8 cellular contexts compared by ENCODE assay signal in the genomic region with DNA sequence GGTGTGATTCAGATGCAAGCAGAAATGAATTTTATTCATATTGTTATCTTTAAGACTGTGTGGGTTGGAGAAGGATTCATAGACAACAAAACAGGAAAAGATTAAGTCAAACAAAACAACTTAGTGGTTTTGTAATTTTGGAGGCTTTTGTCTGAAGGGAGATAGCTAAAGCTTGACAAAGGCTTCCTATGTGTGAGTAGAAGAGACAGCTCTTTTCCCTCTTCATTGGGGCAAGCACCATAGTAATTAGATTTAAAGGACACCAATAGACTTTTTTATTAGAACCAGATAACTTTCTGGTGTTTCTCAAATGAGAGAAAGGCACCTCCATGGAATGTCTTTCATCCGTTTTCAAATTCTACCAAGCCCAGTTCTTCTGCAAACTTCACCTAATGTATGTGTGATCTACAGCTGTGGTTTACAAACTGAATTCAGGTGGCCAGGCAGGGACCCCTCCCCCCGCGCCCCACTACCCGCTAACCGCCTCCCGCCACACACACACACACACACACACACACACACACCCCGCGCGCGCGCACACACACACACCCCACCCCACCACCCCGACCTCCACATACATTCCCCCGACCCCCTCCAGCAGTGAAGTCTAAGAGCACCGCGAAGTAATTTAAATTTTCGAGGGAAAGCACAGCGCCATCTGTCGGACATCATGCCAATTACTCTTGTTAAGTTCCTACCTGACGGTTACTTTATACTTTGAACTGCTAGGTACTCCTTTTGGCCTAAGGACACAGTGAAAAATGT. TPM values are rescaled to one million over a fixed set of nuclear protein-coding genes. Genes with fewer than 3 reads are reported as not detected.
A peak's percentile ranks its signal among the peaks of the same experiment; 100 is the strongest.
DNase-seq lines count a peak whose midpoint lies in the region; ATAC-seq, FAIRE-seq and TF ChIP-seq lines count a peak whose summit lies in the region.

No MANE protein-coding gene starts in this region.

- intact Hi-C loops in MCF 10A (cut with micrococcal nuclease): no loop called here

- peak overlapping the region; percentile 37 for H3K27ac Mint-ChIP-seq in MCF 10A (ENCODE audit: low read depth, unreplicated experiment)

- H3K27me3 ChIP-seq in BE2C: no peaks in the 10 kb centered on the region

- peak; percentile 77 for ATAC-seq in GM19372 (IDR thresholded peaks at IDR 0.05; ENCODE audit: low read depth, unreplicated experiment)
- no peak for ATAC-seq in GM18873 (IDR thresholded peaks at IDR 0.05; ENCODE audit: low FRiP score, unreplicated experiment)

- peaks cover 6% of the 10 kb centered on the region for H3K4me1 Mint-ChIP-seq in MCF 10A (ENCODE audit: insufficient read depth, unreplicated experiment)

- POLR2A ChIA-PET in MCF 10A (lab: Yijun Ruan, JAX): interaction anchor here (0.6 kb wide), 1 partner anchor 161 kb away, joined by 3 read pairs; no protein-coding TSS in a partner anchor

- H3K9me3 Mint-ChIP-seq in MCF 10A (ENCODE audit: unreplicated experiment): no peaks in the 10 kb centered on the region

- no peak overlapping the region for H3K4me3 Mint-ChIP-seq in MCF 10A (ENCODE audit: unreplicated experiment)

- CTCF ChIA-PET in MCF 10A (lab: Yijun Ruan, JAX): interaction anchor here (0.6 to 1.1 kb wide), 4 partner anchors 11 to 238 kb away, joined by 3 to 6 read pairs (median 4); no protein-coding TSS in a partner anchor

- TF ChIP-seq CTCF in BE2C (IDR thresholded peaks at IDR 0.05; ENCODE audit: low read depth, low read length) (peak; percentile 54), MCF 10A (IDR thresholded peaks at IDR 0.05; ENCODE audit: unreplicated experiment) (peak; percentile 28)

- peak overlapping the region; percentile 20; the same call in 1 of the 2 replicates for H3K4me3 ChIP-seq in BE2C (ENCODE audit: low read depth, low read length)

- H3K36me3 ChIP-seq in BE2C: no peaks in the 10 kb centered on the region

- H3K9me3 ChIP-seq in BE2C: no peaks in the 10 kb centered on the region

- H3K4me1 ChIP-seq in BE2C: no peaks in the 10 kb centered on the region

- no peaks in the 10 kb centered on the region for H3K27me3 Mint-ChIP-seq in MCF 10A (ENCODE audit: insufficient read depth, unreplicated experiment)

- DNase-seq in BE2C: peak; percentile 40
- peak in 51 of 76 experiments; percentile 1 to 55 (median 28) for DNase-seq in HUDEP-2 (lab: John Stamatoyannopoulos, UW; ENCODE audit: unreplicated experiment in 76 of 76)
- peak; percentile 27 for DNase-seq in UCSD-AML1 (lab: John Stamatoyannopoulos, UW; ENCODE audit: unreplicated experiment)
- no peak for DNase-seq in MCF 10A (ENCODE audit: unreplicated experiment)
- peak; percentile 68 to 70 for DNase-seq in stimulated activated CD4-positive, alpha-beta T cell treated with anti-CD3 and anti-CD28 coated beads, Interleukin-2, amount 100 ng/mL, for 24 hours

- no peaks in the 10 kb centered on the region for H3K36me3 Mint-ChIP-seq in MCF 10A (ENCODE audit: insufficient read depth, unreplicated experiment)

- FAIRE-seq in islet of Langerhans (lab: Jason Lieb, UNC): peak; percentile 53

- no TSS peak for BruUV-seq in MCF 10A (replicated peaks; lab: Mats Ljungman, UMichigan)

RNA-seq across cellular contexts. Expression of a gene that starts 31.7 kb away (rescaled TPM):
- polyA plus RNA-seq in BE2C (2012; ENCODE audit: insufficient read depth, insufficient read length, low read depth): not detected
- not detected in 2 replicates for total RNA-seq in MCF 10A (2022)
